ENCODE assay signal across 8 cellular contexts in the genomic region with DNA sequence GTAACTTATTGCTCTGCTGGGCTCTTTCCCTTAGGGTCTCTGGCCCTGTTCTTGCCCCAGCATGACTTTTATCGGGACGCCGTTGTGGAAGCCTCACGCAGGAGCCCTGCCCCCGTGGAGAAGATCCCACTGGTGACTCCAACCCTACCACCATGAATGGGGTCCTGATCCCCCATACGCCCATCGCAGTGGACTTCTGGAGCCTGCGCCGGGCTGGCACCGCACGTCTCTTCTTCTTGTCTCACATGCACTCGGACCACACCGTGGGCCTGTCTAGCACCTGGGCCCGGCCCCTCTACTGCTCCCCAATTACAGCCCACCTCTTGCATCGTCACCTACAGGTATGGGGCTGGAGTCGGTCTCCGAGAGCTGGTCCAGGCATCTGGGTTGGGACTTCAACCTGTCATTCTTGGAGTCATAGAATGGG. TPM values are rescaled to one million over a fixed set of nuclear protein-coding genes. Genes with fewer than 3 reads are reported as not detected.
DNase-seq lines count a peak whose midpoint lies in the region; ATAC-seq and TF ChIP-seq lines count a peak whose summit lies in the region.

No MANE protein-coding gene starts in this region.

- 0% methylated on average over 17 of the region's 17 CpGs for WGBS in aorta, 2 donors

- H3K27me3 ChIP-seq in PC-3 (ENCODE audit: low read length) (no peaks in the 10 kb centered on the region), muscle layer of colon (ENCODE audit: control insufficient read depth in 1 of 2, insufficient read depth in 2 of 2, low read length in 2 of 2) (no peaks in the 10 kb centered on the region), aorta (ENCODE audit: control insufficient read depth in 1 of 2, insufficient read depth in 2 of 2, low read length in 1 of 2) (no peaks in the 10 kb centered on the region)

- H3K4me2 ChIP-seq in PC-3 (ENCODE audit: low read length) = peak overlapping the region; percentile 95

- intact Hi-C loops in PC-3 (cut with micrococcal nuclease) = loop anchor here (1.0 kb wide), 2 partner anchors 24 to 93 kb away; partner anchors contain the start of genes HIPK1 and RSBN1
- intact Hi-C loops in dendritic cell treated with granulocyte-macrophage colony-stimulating factor and Interleukin-4, amounts not matched to agents 40 ng/mL and 50 ng/mL, for 4 days (cut with micrococcal nuclease) = loop anchor here (1.0 kb wide), 3 partner anchors 24 to 146 kb away; partner anchors contain the start of genes HIPK1, PHTF1 and RSBN1
- intact Hi-C loops in aorta (cut with DNase I) = loop anchor here (1.0 kb wide), 2 partner anchors 24 to 25 kb away; partner anchors contain the start of gene HIPK1 (in 1 of the 2)

- no peaks in the 10 kb centered on the region for H3K9me3 ChIP-seq in PC-3 (ENCODE audit: low read length)
- no peaks in the 10 kb centered on the region for H3K9me3 ChIP-seq in muscle layer of colon (ENCODE audit: low read length)
- H3K9me3 ChIP-seq in aorta (ENCODE audit: control insufficient read depth, low read length) = no peaks in the 10 kb centered on the region

- H3K27ac ChIP-seq in PC-3 (ENCODE audit: low read length) = peak overlapping the region; percentile 66
- H3K27ac ChIP-seq in muscle layer of colon (ENCODE audit: low read depth, low read length) = peak overlapping the region; percentile 90
- H3K27ac ChIP-seq in aorta (ENCODE audit: low read depth in 1 of 2, low read length in 2 of 2) = peak overlapping the region in 1 of 2 donors; percentile 73

- no peaks in the 10 kb centered on the region for H3K27me3 Mint-ChIP-seq in dendritic cell treated with granulocyte-macrophage colony-stimulating factor and Interleukin-4, amounts not matched to agents 40 ng/mL and 50 ng/mL, for 4 days

- peak overlapping the region; percentile 97 for H3K4me3 ChIP-seq in PC-3 (ENCODE audit: low read length)
- H3K4me3 ChIP-seq in muscle layer of colon (ENCODE audit: low read depth in 1 of 2, low read length in 2 of 2) = peak overlapping the region; percentile 63 to 95
- peak overlapping the region; percentile 38 to 65 for H3K4me3 ChIP-seq in aorta (ENCODE audit: low read length in 2 of 2)

- H3K9me3 Mint-ChIP-seq in dendritic cell treated with granulocyte-macrophage colony-stimulating factor and Interleukin-4, amounts not matched to agents 40 ng/mL and 50 ng/mL, for 4 days = no peaks in the 10 kb centered on the region

- POLR2A ChIA-PET in PC-3 (lab: Charles Lee; ENCODE audit: unreplicated experiment) = no interaction called here

- H3K4me1 Mint-ChIP-seq in dendritic cell treated with granulocyte-macrophage colony-stimulating factor and Interleukin-4, amounts not matched to agents 40 ng/mL and 50 ng/mL, for 4 days (ENCODE audit: low read depth) = peaks cover 66% of the 10 kb centered on the region

- peak overlapping the region; percentile 97 for H3K9ac ChIP-seq in PC-3 (ENCODE audit: low read length)
- peak overlapping the region; percentile 79 for H3K9ac ChIP-seq in muscle layer of colon (ENCODE audit: low read length)

- H3K4me1 ChIP-seq in PC-3 (ENCODE audit: insufficient read depth, low read length) (peaks cover 18% of the 10 kb centered on the region), muscle layer of colon (ENCODE audit: insufficient read depth, low read length) (peaks cover 15% of the 10 kb centered on the region), aorta (ENCODE audit: control insufficient read depth in 1 of 2, insufficient read depth in 2 of 2, low read length in 2 of 2) (peaks cover 0 to 4% of the 10 kb centered on the region in 2 donors)

- peak overlapping the region; percentile 97 for H2AFZ ChIP-seq in PC-3 (ENCODE audit: low read length)

- CTCF ChIA-PET in PC-3 (lab: Charles Lee) = interaction anchor here (0.6 to 1.5 kb wide), 2 partner anchors 23 to 75 kb away, joined by 3 read pairs; no protein-coding TSS in a partner anchor

- H3K36me3 ChIP-seq in PC-3 (ENCODE audit: low read depth, low read length) = peaks cover 4% of the 10 kb centered on the region; the same call in 1 of the 2 replicates
- H3K36me3 ChIP-seq in muscle layer of colon (ENCODE audit: insufficient read depth, low read length) = peaks cover 17% of the 10 kb centered on the region
- H3K36me3 ChIP-seq in aorta (ENCODE audit: control insufficient read depth in 1 of 2, insufficient read depth in 2 of 2, low read length in 1 of 2) = peaks cover 0 to 2% of the 10 kb centered on the region in 2 donors

- peaks cover 60% of the 10 kb centered on the region for H3K36me3 Mint-ChIP-seq in dendritic cell treated with granulocyte-macrophage colony-stimulating factor and Interleukin-4, amounts not matched to agents 40 ng/mL and 50 ng/mL, for 4 days (ENCODE audit: low read depth)

- peak; percentile 5 for ATAC-seq in HG02642 (IDR thresholded peaks at IDR 0.05; ENCODE audit: poor library complexity, unreplicated experiment)
- ATAC-seq in PC-3 = 0 out of 2 replicates have a peak, but pooled peaks have one; percentile 1
- ATAC-seq in aorta (ENCODE audit: low FRiP score) = peak; percentile 2

- H3K4me3 Mint-ChIP-seq in dendritic cell treated with granulocyte-macrophage colony-stimulating factor and Interleukin-4, amounts not matched to agents 40 ng/mL and 50 ng/mL, for 4 days = peak overlapping the region; percentile 97

- H4K20me1 ChIP-seq in PC-3 (ENCODE audit: low read length) = no peaks in the 10 kb centered on the region

- DNase-seq in NCI-H2171 treated with DMSO at 0.1 percent for 48 hours (lab: John Stamatoyannopoulos, UW) = peak; percentile 52
- DNase-seq in NCI-H2171 (lab: John Stamatoyannopoulos, UW) = no peak
- peak; percentile 25 for DNase-seq in PC-3
- peak in 1 of 2 donors; percentile 81 for DNase-seq in aorta
- DNase-seq in Ammon's horn (ENCODE audit: low spot score) = no peak

- no peaks in the 10 kb centered on the region for H3F3A ChIP-seq in PC-3 (ENCODE audit: low read length, unreplicated experiment)

- TSS peak; percentile 74 for BruUV-seq in PC-3 (replicated peaks; lab: Mats Ljungman, UMichigan)

- no peak for TF ChIP-seq CTCF in PC-3 (conservative IDR thresholded peaks at IDR 0.05; ENCODE audit: low read depth, low read length)

- H3K27ac Mint-ChIP-seq in dendritic cell treated with granulocyte-macrophage colony-stimulating factor and Interleukin-4, amounts not matched to agents 40 ng/mL and 50 ng/mL, for 4 days = peak overlapping the region; percentile 90

- peaks cover 53% of the 10 kb centered on the region for H3K79me2 ChIP-seq in PC-3 (ENCODE audit: low read length)

- no peaks in the 10 kb centered on the region for H3K9me2 ChIP-seq in PC-3 (replicated peaks; ENCODE audit: low read length)

RNA-seq across cellular contexts. Expression of gene DCLRE1B, which starts 0.3 kb away (rescaled TPM):
- total RNA-seq in PC-3 (2014; rRNA removed) (12.6 and 13.2 TPM in 2 replicates), aorta (1 to 10 TPM; 4.2 to 6.3 TPM)
- 1 to 10 TPM; 1.9 to 2.6 TPM for polyA plus RNA-seq in aorta

RNA-seq across cellular contexts. Expression of gene AP4B1, which starts 0.8 kb away (rescaled TPM):
- total RNA-seq in PC-3 (2014; rRNA removed) (15.5 and 15.8 TPM in 2 replicates), aorta (10 to 100 TPM; 15.7 to 24.8 TPM)
- 10 to 100 TPM in 1 of 2 donors, 1 to 10 TPM in 1; 8.5 to 35.4 TPM for polyA plus RNA-seq in aorta

RNA-seq across cellular contexts. Expression of gene BCL2L15, which starts 18.1 kb away (rescaled TPM):
- total RNA-seq in PC-3 (2014; rRNA removed) = 0.29 TPM in 1 of 2 replicates, not detected in the other
- 1 to 10 TPM in 1 of 2 donors, under 1 TPM in 1; 0.36 to 2.2 TPM for total RNA-seq in aorta
- 10 to 100 TPM in 1 of 2 donors, under 1 TPM in 1; 0.38 to 36.1 TPM for polyA plus RNA-seq in aorta

RNA-seq across cellular contexts. Expression of gene HIPK1, which starts 23.7 kb away (rescaled TPM):
- 18.7 and 19.9 TPM in 2 replicates for total RNA-seq in PC-3 (2014; rRNA removed)
- 10 to 100 TPM; 71.1 to 75.3 TPM for total RNA-seq in aorta
- polyA plus RNA-seq in aorta = 10 to 100 TPM; 14.9 to 19.7 TPM

RNA-seq across cellular contexts. Expression of gene PTPN22, which starts 33.9 kb away (rescaled TPM):
- 0.04 and 0.17 TPM in 2 replicates for total RNA-seq in PC-3 (2014; rRNA removed)
- 1 to 10 TPM; 4.7 to 6.7 TPM for total RNA-seq in aorta
- polyA plus RNA-seq in aorta = under 1 TPM; 0.50 to 0.59 TPM

Comparison
In these comparisons a context has a peak if more than half of its experiments do, and no peak if none do; other contexts are left out.
1. DNase-seq: peak in NCI-H2171 treated with DMSO at 0.1 percent for 48 hours (single experiment) and PC-3 (single experiment); none in NCI-H2171 (single experiment) and Ammon's horn (single experiment).
2. Peak in every context shown above with its lines, with median percentiles within 50 percentile points of each other: ATAC-seq and H3K4me3 ChIP-seq.